In the genomic region with DNA sequence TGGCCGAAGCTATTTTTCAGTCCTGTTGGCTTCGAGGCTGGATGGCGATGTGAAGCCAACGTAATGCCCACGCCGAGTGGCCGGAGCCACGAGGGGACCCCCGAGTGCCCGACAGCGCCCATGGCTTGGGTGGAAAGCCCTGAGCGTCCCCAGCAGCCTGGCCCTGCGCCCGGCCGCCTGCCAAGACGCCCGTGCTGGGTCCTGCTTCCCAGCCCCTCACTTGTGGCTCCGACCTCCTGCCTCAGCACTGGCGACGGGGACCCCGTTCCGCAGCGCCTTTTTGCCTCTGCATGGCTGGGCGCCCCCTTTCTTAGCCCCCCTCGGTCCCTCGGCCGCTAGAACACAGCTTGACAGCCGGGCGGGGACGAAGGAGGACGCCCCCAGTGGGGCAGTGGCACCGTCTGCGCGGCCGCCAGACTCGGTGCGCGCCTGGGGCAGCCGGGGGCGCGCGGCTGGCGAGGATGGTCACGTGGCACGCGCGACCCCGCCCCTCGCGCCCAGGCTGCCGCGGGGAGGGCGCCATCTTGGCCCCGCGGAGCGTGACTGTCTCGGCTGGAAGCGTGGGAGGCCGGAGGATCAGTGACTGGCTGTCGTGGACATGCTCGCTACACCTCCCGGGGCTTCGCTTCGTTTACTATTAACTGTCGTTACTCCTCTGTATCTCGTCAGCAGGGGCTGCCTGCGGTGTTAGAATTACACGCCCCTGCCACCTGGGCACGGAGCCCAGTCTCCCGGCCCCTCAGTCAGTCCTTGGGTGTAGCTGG, we compare ENCODE assay signal across 1 cellular context.
TF ChIP-seq lines count a peak whose summit lies in the region.

No MANE protein-coding gene starts in this region.

TF ChIP-seq in HepG2, 621 proteins besides CTCF, POLR2A, EP300 and RAD21 (continued from another document and continues in another):
- TF ChIP-seq NCOR1 (IDR thresholded peaks at IDR 0.05; ENCODE audit: borderline replicate concordance, low read length), result no peak
- TF ChIP-seq FOXA3 (CRISPR knock-in tag; IDR thresholded peaks at IDR 0.05), result no peak
- TF ChIP-seq KDM5B (CRISPR knock-in tag; IDR thresholded peaks at IDR 0.05; ENCODE audit: borderline replicate concordance), result peak; percentile 73; the same call in 1 of the 2 replicates
- peak; percentile 37; the same call in 1 of the 2 replicates for TF ChIP-seq ARID5B (CRISPR knock-in tag; IDR thresholded peaks at IDR 0.05)
- no peak for TF ChIP-seq CC2D1A (CRISPR knock-in tag; IDR thresholded peaks at IDR 0.05)
- TF ChIP-seq SRSF1 (optimal IDR thresholded peaks at IDR 0.05; ENCODE audit: low read depth, low read length), result peak; percentile 28
- peak; percentile 18; the same call in 1 of the 2 replicates for TF ChIP-seq PITX1 (CRISPR knock-in tag; IDR thresholded peaks at IDR 0.05)
- TF ChIP-seq NPAS2 (CRISPR knock-in tag; IDR thresholded peaks at IDR 0.05; ENCODE audit: borderline replicate concordance), result no peak
- TF ChIP-seq ZNF143 (CRISPR knock-in tag; IDR thresholded peaks at IDR 0.05), result peak; percentile 39; the same call in 1 of the 2 replicates
- TF ChIP-seq PLRG1 (conservative IDR thresholded peaks at IDR 0.05), result no peak
- TF ChIP-seq ZNF343 (CRISPR knock-in tag; IDR thresholded peaks at IDR 0.05), result 0 out of 2 replicates have a peak, but pooled peaks have one; percentile 51
- 0 out of 2 replicates have a peak, but pooled peaks have one; percentile 17 for TF ChIP-seq BCL6 (CRISPR knock-in tag; IDR thresholded peaks at IDR 0.05)
- TF ChIP-seq ZHX2 (IDR thresholded peaks at IDR 0.05; ENCODE audit: low read depth), result 0 out of 2 replicates have a peak, but pooled peaks have one; percentile 25
- 0 out of 2 replicates have a peak, but pooled peaks have one; percentile 51 for TF ChIP-seq ZHX2 (CRISPR knock-in tag; IDR thresholded peaks at IDR 0.05; ENCODE audit: borderline replicate concordance)
- no peak for TF ChIP-seq DNMT1 (CRISPR knock-in tag; IDR thresholded peaks at IDR 0.05)
- peak; percentile 25; the same call in 1 of the 2 replicates for TF ChIP-seq ZNF766 (CRISPR knock-in tag; IDR thresholded peaks at IDR 0.05; ENCODE audit: borderline replicate concordance)
- peak; percentile 33; the same call in 1 of the 2 replicates for TF ChIP-seq ZNF564 (CRISPR knock-in tag; IDR thresholded peaks at IDR 0.05)
- TF ChIP-seq ZNF501 (CRISPR knock-in tag; IDR thresholded peaks at IDR 0.05), result 0 out of 2 replicates have a peak, but pooled peaks have one; percentile 62
- TF ChIP-seq RELA (CRISPR knock-in tag; IDR thresholded peaks at IDR 0.05), result no peak
- TF ChIP-seq, protein P1, sequence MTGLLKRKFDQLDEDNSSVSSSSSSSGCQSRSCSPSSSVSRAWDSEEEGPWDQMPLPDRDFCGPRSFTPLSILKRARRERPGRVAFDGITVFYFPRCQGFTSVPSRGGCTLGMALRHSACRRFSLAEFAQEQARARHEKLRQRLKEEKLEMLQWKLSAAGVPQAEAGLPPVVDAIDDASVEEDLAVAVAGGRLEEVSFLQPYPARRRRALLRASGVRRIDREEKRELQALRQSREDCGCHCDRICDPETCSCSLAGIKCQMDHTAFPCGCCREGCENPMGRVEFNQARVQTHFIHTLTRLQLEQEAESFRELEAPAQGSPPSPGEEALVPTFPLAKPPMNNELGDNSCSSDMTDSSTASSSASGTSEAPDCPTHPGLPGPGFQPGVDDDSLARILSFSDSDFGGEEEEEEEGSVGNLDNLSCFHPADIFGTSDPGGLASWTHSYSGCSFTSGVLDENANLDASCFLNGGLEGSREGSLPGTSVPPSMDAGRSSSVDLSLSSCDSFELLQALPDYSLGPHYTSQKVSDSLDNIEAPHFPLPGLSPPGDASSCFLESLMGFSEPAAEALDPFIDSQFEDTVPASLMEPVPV (CRISPR knock-in tag; IDR thresholded peaks at IDR 0.05), result peak; percentile 74
- no peak for TF ChIP-seq SUZ12 (IDR thresholded peaks at IDR 0.05; ENCODE audit: low read depth, low read length)
- TF ChIP-seq, protein P2, sequence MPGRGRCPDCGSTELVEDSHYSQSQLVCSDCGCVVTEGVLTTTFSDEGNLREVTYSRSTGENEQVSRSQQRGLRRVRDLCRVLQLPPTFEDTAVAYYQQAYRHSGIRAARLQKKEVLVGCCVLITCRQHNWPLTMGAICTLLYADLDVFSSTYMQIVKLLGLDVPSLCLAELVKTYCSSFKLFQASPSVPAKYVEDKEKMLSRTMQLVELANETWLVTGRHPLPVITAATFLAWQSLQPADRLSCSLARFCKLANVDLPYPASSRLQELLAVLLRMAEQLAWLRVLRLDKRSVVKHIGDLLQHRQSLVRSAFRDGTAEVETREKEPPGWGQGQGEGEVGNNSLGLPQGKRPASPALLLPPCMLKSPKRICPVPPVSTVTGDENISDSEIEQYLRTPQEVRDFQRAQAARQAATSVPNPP (CRISPR knock-in tag; IDR thresholded peaks at IDR 0.05), result 0 out of 2 replicates have a peak, but pooled peaks have one; percentile 65
- 0 out of 2 replicates have a peak, but pooled peaks have one; percentile 66 for TF ChIP-seq ZNF232 (CRISPR knock-in tag; IDR thresholded peaks at IDR 0.05; ENCODE audit: borderline replicate concordance)
- 0 out of 2 replicates have a peak, but pooled peaks have one; percentile 31 for TF ChIP-seq ATAD3A (CRISPR knock-in tag; IDR thresholded peaks at IDR 0.05)
- TF ChIP-seq, protein P3, sequence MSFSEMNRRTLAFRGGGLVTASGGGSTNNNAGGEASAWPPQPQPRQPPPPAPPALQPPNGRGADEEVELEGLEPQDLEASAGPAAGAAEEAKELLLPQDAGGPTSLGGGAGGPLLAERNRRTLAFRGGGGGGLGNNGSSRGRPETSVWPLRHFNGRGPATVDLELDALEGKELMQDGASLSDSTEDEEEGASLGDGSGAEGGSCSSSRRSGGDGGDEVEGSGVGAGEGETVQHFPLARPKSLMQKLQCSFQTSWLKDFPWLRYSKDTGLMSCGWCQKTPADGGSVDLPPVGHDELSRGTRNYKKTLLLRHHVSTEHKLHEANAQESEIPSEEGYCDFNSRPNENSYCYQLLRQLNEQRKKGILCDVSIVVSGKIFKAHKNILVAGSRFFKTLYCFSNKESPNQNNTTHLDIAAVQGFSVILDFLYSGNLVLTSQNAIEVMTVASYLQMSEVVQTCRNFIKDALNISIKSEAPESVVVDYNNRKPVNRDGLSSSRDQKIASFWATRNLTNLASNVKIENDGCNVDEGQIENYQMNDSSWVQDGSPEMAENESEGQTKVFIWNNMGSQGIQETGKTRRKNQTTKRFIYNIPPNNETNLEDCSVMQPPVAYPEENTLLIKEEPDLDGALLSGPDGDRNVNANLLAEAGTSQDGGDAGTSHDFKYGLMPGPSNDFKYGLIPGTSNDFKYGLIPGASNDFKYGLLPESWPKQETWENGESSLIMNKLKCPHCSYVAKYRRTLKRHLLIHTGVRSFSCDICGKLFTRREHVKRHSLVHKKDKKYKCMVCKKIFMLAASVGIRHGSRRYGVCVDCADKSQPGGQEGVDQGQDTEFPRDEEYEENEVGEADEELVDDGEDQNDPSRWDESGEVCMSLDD (CRISPR knock-in tag; IDR thresholded peaks at IDR 0.05; ENCODE audit: borderline replicate concordance), result 0 out of 2 replicates have a peak, but pooled peaks have one; percentile 25
- TF ChIP-seq ZNF510 (CRISPR knock-in tag; IDR thresholded peaks at IDR 0.05; ENCODE audit: low read depth), result 0 out of 2 replicates have a peak, but pooled peaks have one; percentile 52
- peak; percentile 30 for TF ChIP-seq HNRNPLL (IDR thresholded peaks at IDR 0.05; ENCODE audit: low read depth, low read length, poor library complexity, severe bottlenecking)
- TF ChIP-seq PAXIP1 (CRISPR knock-in tag; conservative IDR thresholded peaks at IDR 0.05), result no peak
- TF ChIP-seq YY1 (IDR thresholded peaks at IDR 0.05; ENCODE audit: insufficient read depth, insufficient replicate concordance, low read depth, low read length), result peak; percentile 94
- TF ChIP-seq ATF7-NPFF (CRISPR knock-in tag; IDR thresholded peaks at IDR 0.05; ENCODE audit: low read depth), result peak; percentile 65; the same call in 1 of the 2 replicates
